In the genomic region with DNA sequence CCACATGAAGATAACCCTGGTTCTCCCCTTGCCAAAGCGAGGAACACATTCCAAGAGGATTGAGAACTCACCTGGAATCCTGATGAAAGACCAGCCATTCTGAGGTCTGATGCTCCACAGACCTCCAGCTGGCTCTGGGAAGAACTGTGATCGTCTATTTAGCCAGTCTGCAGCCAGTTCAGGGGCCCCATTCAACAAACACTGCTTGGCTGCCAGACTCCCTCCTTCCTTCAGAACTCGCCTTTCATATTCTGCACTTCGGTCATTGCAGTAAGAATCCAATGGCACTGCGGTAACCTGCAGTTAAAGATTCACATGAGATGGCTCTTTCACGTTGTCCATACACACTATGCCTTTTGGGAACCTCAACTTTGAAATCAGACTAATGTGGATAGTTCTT, we compare ENCODE assay signal across 30 cellular contexts.
"Had no signal": no experiment of that assay in that cellular context is flagged by ENCODE, and none has a peak within 500 bp of the region (broad histone marks: within the 10 kb centered on the region; RNA-seq: fewer than 3 reads in every experiment).

No MANE protein-coding gene starts in this region.

- H3K4me3 ChIP-seq: ascending aorta, breast epithelium, cardiac muscle cell, coronary artery, dorsolateral prefrontal cortex, esophagus squamous epithelium, gastroesophageal sphincter, heart right ventricle had no signal

- H3K27ac ChIP-seq: ascending aorta, breast epithelium, cardiac muscle cell, coronary artery, esophagus squamous epithelium, gastroesophageal sphincter, WERI-Rb-1 had no signal

- DNase-seq: activated B cell treated with CpG ODN at 0.5 μM for 24 hours; activated CD4-positive, alpha-beta memory T cell treated with anti-CD3 and anti-CD28 coated beads for 36 hours; activated CD4-positive, alpha-beta T cell treated with anti-CD3 and anti-CD28 coated beads, Interleukin-2, amount 10 ng/mL, durations not matched to agents 24 days and 14 days; activated CD8-positive, alpha-beta memory T cell treated with anti-CD3 and anti-CD28 coated beads, Interleukin-2, amount 50 U/mL, for 48 hours; activated gamma-delta T cell; activated naive CD4-positive, alpha-beta T cell; activated naive CD4-positive, alpha-beta T cell treated with anti-CD3 and anti-CD28 coated beads, Interleukin-2, amount 10 ng/mL, durations not matched to agents 7 days and 5 days; activated naive CD8-positive, alpha-beta T cell treated with anti-CD3 and anti-CD28 coated beads, Interleukin-2, amount 10 ng/mL, durations not matched to agents 7 days and 5 days; activated T-cell treated with anti-CD3 and anti-CD28 coated beads for 4 hours; activated T-cell treated with anti-CD3 and anti-CD28 coated beads, Interleukin-2, amount 50 U/mL, for 24 hours; activated T-cell treated with anti-CD3 and anti-CD28 coated beads, Interleukin-2, amount 50 U/mL, for 72 hours; central memory CD4-positive, alpha-beta T cell; dorsolateral prefrontal cortex; effector memory CD4-positive, alpha-beta T cell; endodermal cell; erythroblast; esophagus squamous epithelium; foreskin melanocyte; heart right ventricle; T-helper 9 cell; WERI-Rb-1 had no signal

- ATAC-seq: activated CD4-positive, CD25-positive, alpha-beta regulatory T cell treated with anti-CD3 and anti-CD28 coated beads, Interleukin-2, amount 50 U/mL, for 24 hours; activated naive CD4-positive, alpha-beta T cell treated with anti-CD3 and anti-CD28 coated beads, Interleukin-2, amount 50 U/mL, for 72 hours; activated T-cell treated with anti-CD3 and anti-CD28 coated beads, Interleukin-2, amount 50 U/mL, for 72 hours; gastroesophageal sphincter had no signal

- H3K27me3 Mint-ChIP-seq: activated B cell treated with CpG ODN at 0.5 μM for 24 hours; activated CD4-positive, alpha-beta memory T cell treated with anti-CD3 and anti-CD28 coated beads for 36 hours; activated CD4-positive, alpha-beta T cell treated with anti-CD3 and anti-CD28 coated beads, Interleukin-2, amount 10 ng/mL, durations not matched to agents 24 days and 14 days; activated naive CD4-positive, alpha-beta T cell treated with anti-CD3 and anti-CD28 coated beads, Interleukin-2, amount 10 ng/mL, durations not matched to agents 7 days and 5 days; activated naive CD8-positive, alpha-beta T cell treated with anti-CD3 and anti-CD28 coated beads, Interleukin-2, amount 10 ng/mL, durations not matched to agents 7 days and 5 days; activated T-cell treated with anti-CD3 and anti-CD28 coated beads, Interleukin-2, amount 50 U/mL, for 24 hours; brain; dendritic cell treated with granulocyte-macrophage colony-stimulating factor and Interleukin-4, amounts not matched to agents 40 ng/mL and 50 ng/mL, for 4 days had no signal

- H3K4me1 ChIP-seq: breast epithelium had no signal

- H3K27me3 ChIP-seq: ascending aorta, breast epithelium, cardiac muscle cell, dorsolateral prefrontal cortex, esophagus squamous epithelium, gastroesophageal sphincter, heart right ventricle had no signal

- H3K9me3 ChIP-seq: ascending aorta, breast epithelium, esophagus squamous epithelium, gastroesophageal sphincter, heart right ventricle had no signal

- H3K27ac Mint-ChIP-seq: activated B cell treated with CpG ODN at 0.5 μM for 24 hours; activated CD4-positive, alpha-beta memory T cell treated with anti-CD3 and anti-CD28 coated beads for 36 hours; activated CD4-positive, alpha-beta T cell treated with anti-CD3 and anti-CD28 coated beads, Interleukin-2, amount 10 ng/mL, durations not matched to agents 24 days and 14 days; activated naive CD4-positive, alpha-beta T cell treated with anti-CD3 and anti-CD28 coated beads, Interleukin-2, amount 10 ng/mL, durations not matched to agents 7 days and 5 days; activated naive CD4-positive, alpha-beta T cell treated with anti-CD3 and anti-CD28 coated beads, Interleukin-2, amount 50 U/mL, for 72 hours; activated naive CD8-positive, alpha-beta T cell treated with anti-CD3 and anti-CD28 coated beads, Interleukin-2, amount 10 ng/mL, durations not matched to agents 7 days and 5 days; activated T-cell treated with anti-CD3 and anti-CD28 coated beads, Interleukin-2, amount 50 U/mL, for 24 hours; activated T-cell treated with anti-CD3 and anti-CD28 coated beads, Interleukin-2, amount 50 U/mL, for 72 hours; dendritic cell treated with granulocyte-macrophage colony-stimulating factor and Interleukin-4, amounts not matched to agents 40 ng/mL and 50 ng/mL, for 4 days; endodermal cell had no signal

- H3K4me3 Mint-ChIP-seq: activated B cell treated with CpG ODN at 0.5 μM for 24 hours; activated CD4-positive, alpha-beta memory T cell treated with anti-CD3 and anti-CD28 coated beads for 36 hours; activated CD4-positive, alpha-beta T cell treated with anti-CD3 and anti-CD28 coated beads, Interleukin-2, amount 10 ng/mL, durations not matched to agents 24 days and 14 days; activated naive CD4-positive, alpha-beta T cell treated with anti-CD3 and anti-CD28 coated beads, Interleukin-2, amount 10 ng/mL, durations not matched to agents 7 days and 5 days; activated naive CD8-positive, alpha-beta T cell treated with anti-CD3 and anti-CD28 coated beads, Interleukin-2, amount 10 ng/mL, durations not matched to agents 7 days and 5 days; activated T-cell treated with anti-CD3 and anti-CD28 coated beads, Interleukin-2, amount 50 U/mL, for 24 hours; activated T-cell treated with anti-CD3 and anti-CD28 coated beads, Interleukin-2, amount 50 U/mL, for 72 hours; brain; dendritic cell treated with granulocyte-macrophage colony-stimulating factor and Interleukin-4, amounts not matched to agents 40 ng/mL and 50 ng/mL, for 4 days; endodermal cell had no signal

- H3K4me1 Mint-ChIP-seq: activated B cell treated with CpG ODN at 0.5 μM for 24 hours had no signal

- H3K9me3 Mint-ChIP-seq: activated B cell treated with CpG ODN at 0.5 μM for 24 hours; activated CD4-positive, alpha-beta memory T cell treated with anti-CD3 and anti-CD28 coated beads for 36 hours; activated CD4-positive, alpha-beta T cell treated with anti-CD3 and anti-CD28 coated beads, Interleukin-2, amount 10 ng/mL, durations not matched to agents 24 days and 14 days; activated naive CD4-positive, alpha-beta T cell treated with anti-CD3 and anti-CD28 coated beads, Interleukin-2, amount 10 ng/mL, durations not matched to agents 7 days and 5 days; activated naive CD4-positive, alpha-beta T cell treated with anti-CD3 and anti-CD28 coated beads, Interleukin-2, amount 50 U/mL, for 72 hours; activated naive CD8-positive, alpha-beta T cell treated with anti-CD3 and anti-CD28 coated beads, Interleukin-2, amount 10 ng/mL, durations not matched to agents 7 days and 5 days; activated T-cell treated with anti-CD3 and anti-CD28 coated beads, Interleukin-2, amount 50 U/mL, for 24 hours; activated T-cell treated with anti-CD3 and anti-CD28 coated beads, Interleukin-2, amount 50 U/mL, for 72 hours; brain; dendritic cell treated with granulocyte-macrophage colony-stimulating factor and Interleukin-4, amounts not matched to agents 40 ng/mL and 50 ng/mL, for 4 days; endodermal cell had no signal

- H3K36me3 ChIP-seq: breast epithelium had no signal
